ENCODE assay signal across 2 cellular contexts in genomic region chr11:65041206-65042035, GRCh38.
TF ChIP-seq lines count a peak whose summit lies in the region.

Gene SAC3D1 (plus strand): TSS chr11:65041210. CDS start chr11:65041293, 83 bp downstream.

TF ChIP-seq in SK-N-SH treated with all-trans-retinoic acid at 6 μM for 48 hours, 23 proteins besides CTCF, POLR2A, EP300 and RAD21 (continued from another document):
- TF ChIP-seq, protein P1, sequence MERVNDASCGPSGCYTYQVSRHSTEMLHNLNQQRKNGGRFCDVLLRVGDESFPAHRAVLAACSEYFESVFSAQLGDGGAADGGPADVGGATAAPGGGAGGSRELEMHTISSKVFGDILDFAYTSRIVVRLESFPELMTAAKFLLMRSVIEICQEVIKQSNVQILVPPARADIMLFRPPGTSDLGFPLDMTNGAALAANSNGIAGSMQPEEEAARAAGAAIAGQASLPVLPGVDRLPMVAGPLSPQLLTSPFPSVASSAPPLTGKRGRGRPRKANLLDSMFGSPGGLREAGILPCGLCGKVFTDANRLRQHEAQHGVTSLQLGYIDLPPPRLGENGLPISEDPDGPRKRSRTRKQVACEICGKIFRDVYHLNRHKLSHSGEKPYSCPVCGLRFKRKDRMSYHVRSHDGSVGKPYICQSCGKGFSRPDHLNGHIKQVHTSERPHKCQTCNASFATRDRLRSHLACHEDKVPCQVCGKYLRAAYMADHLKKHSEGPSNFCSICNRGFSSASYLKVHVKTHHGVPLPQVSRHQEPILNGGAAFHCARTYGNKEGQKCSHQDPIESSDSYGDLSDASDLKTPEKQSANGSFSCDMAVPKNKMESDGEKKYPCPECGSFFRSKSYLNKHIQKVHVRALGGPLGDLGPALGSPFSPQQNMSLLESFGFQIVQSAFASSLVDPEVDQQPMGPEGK (CRISPR knock-in tag; IDR thresholded peaks at IDR 0.05; ENCODE audit: borderline replicate concordance): no peak
- no peak for TF ChIP-seq ZC3H10 (CRISPR knock-in tag; IDR thresholded peaks at IDR 0.05)
- no peak for TF ChIP-seq ARNTL (CRISPR knock-in tag; IDR thresholded peaks at IDR 0.05; ENCODE audit: borderline replicate concordance, low read depth)
- TF ChIP-seq ISL1 (CRISPR knock-in tag; IDR thresholded peaks at IDR 0.05): no peak
- TF ChIP-seq PPARA (CRISPR knock-in tag; IDR thresholded peaks at IDR 0.05; ENCODE audit: borderline replicate concordance): no peak
- no peak for TF ChIP-seq CSDC2 (CRISPR knock-in tag; IDR thresholded peaks at IDR 0.05)
- no peak for TF ChIP-seq ZFP30 (CRISPR knock-in tag; IDR thresholded peaks at IDR 0.05)
- TF ChIP-seq ZNF8 (CRISPR knock-in tag; IDR thresholded peaks at IDR 0.05): no peak
- no peak for TF ChIP-seq SNAI2 (CRISPR knock-in tag; IDR thresholded peaks at IDR 0.05)
- TF ChIP-seq ZNF565 (CRISPR knock-in tag; conservative IDR thresholded peaks at IDR 0.05; ENCODE audit: low read depth): no peak
- no peak for TF ChIP-seq OSR1 (CRISPR knock-in tag; IDR thresholded peaks at IDR 0.05)
- TF ChIP-seq CSRNP3 (CRISPR knock-in tag; IDR thresholded peaks at IDR 0.05): no peak
- TF ChIP-seq ZNF70 (CRISPR knock-in tag; IDR thresholded peaks at IDR 0.05): no peak
- TF ChIP-seq CREB5 (CRISPR knock-in tag; IDR thresholded peaks at IDR 0.05; ENCODE audit: low read depth): no peak

TF ChIP-seq in HepG2, 621 proteins besides CTCF, POLR2A, EP300 and RAD21 (continued from another document and continues in another):
- TF ChIP-seq PRDM15 (CRISPR knock-in tag; IDR thresholded peaks at IDR 0.05): no peak
- TF ChIP-seq NAIF1 (CRISPR knock-in tag; IDR thresholded peaks at IDR 0.05; ENCODE audit: borderline replicate concordance): no peak
- peak; percentile 56; the same call in 1 of the 2 replicates for TF ChIP-seq REPIN1 (CRISPR knock-in tag; IDR thresholded peaks at IDR 0.05; ENCODE audit: borderline replicate concordance, low read depth)
- TF ChIP-seq CREB1 (IDR thresholded peaks at IDR 0.05): no peak
- no peak for TF ChIP-seq CREB1 (CRISPR knock-in tag; IDR thresholded peaks at IDR 0.05)
- TF ChIP-seq ZFP36L2 (CRISPR knock-in tag; IDR thresholded peaks at IDR 0.05): no peak
- no peak for TF ChIP-seq SUZ12 (IDR thresholded peaks at IDR 0.05; ENCODE audit: low read depth, low read length)
- no peak for TF ChIP-seq ZBTB33 (CRISPR knock-in tag; IDR thresholded peaks at IDR 0.05)
- TF ChIP-seq ATF1 (CRISPR knock-in tag; IDR thresholded peaks at IDR 0.05): no peak
- no peak for TF ChIP-seq NPAS2 (CRISPR knock-in tag; IDR thresholded peaks at IDR 0.05; ENCODE audit: borderline replicate concordance)
- no peak for TF ChIP-seq ZNF138 (CRISPR knock-in tag; IDR thresholded peaks at IDR 0.05; ENCODE audit: low read depth)
- TF ChIP-seq ZNF780A (CRISPR knock-in tag; IDR thresholded peaks at IDR 0.05): no peak
- TF ChIP-seq ZNF317 (CRISPR knock-in tag; IDR thresholded peaks at IDR 0.05): no peak
- TF ChIP-seq SNAI1 (CRISPR knock-in tag; IDR thresholded peaks at IDR 0.05; ENCODE audit: borderline replicate concordance): no peak
- peak; percentile 75; the same call in 1 of the 2 replicates for TF ChIP-seq ZNF468 (CRISPR knock-in tag; IDR thresholded peaks at IDR 0.05)
- no peak for TF ChIP-seq U2AF1 (optimal IDR thresholded peaks at IDR 0.05; ENCODE audit: low read depth, low read length)
- no peak for TF ChIP-seq ZNF598 (CRISPR knock-in tag; IDR thresholded peaks at IDR 0.05; ENCODE audit: borderline replicate concordance)
- no peak for TF ChIP-seq E2F1 (CRISPR knock-in tag; IDR thresholded peaks at IDR 0.05)
- no peak for TF ChIP-seq ZNF629 (CRISPR knock-in tag; conservative IDR thresholded peaks at IDR 0.05)
- TF ChIP-seq THYN1 (CRISPR knock-in tag; IDR thresholded peaks at IDR 0.05; ENCODE audit: borderline replicate concordance, low read depth): no peak
- TF ChIP-seq, protein P2, sequence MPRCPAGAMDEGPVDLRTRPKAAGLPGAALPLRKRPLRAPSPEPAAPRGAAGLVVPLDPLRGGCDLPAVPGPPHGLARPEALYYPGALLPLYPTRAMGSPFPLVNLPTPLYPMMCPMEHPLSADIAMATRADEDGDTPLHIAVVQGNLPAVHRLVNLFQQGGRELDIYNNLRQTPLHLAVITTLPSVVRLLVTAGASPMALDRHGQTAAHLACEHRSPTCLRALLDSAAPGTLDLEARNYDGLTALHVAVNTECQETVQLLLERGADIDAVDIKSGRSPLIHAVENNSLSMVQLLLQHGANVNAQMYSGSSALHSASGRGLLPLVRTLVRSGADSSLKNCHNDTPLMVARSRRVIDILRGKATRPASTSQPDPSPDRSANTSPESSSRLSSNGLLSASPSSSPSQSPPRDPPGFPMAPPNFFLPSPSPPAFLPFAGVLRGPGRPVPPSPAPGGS (CRISPR knock-in tag; IDR thresholded peaks at IDR 0.05): peak; percentile 68
- TF ChIP-seq, protein P3, sequence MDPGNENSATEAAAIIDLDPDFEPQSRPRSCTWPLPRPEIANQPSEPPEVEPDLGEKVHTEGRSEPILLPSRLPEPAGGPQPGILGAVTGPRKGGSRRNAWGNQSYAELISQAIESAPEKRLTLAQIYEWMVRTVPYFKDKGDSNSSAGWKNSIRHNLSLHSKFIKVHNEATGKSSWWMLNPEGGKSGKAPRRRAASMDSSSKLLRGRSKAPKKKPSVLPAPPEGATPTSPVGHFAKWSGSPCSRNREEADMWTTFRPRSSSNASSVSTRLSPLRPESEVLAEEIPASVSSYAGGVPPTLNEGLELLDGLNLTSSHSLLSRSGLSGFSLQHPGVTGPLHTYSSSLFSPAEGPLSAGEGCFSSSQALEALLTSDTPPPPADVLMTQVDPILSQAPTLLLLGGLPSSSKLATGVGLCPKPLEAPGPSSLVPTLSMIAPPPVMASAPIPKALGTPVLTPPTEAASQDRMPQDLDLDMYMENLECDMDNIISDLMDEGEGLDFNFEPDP (CRISPR knock-in tag; conservative IDR thresholded peaks at IDR 0.05): no peak
- TF ChIP-seq ZNF274 (CRISPR knock-in tag; IDR thresholded peaks at IDR 0.05): peak; percentile 22; the same call in 1 of the 2 replicates
- no peak for TF ChIP-seq MTA3 (CRISPR knock-in tag; IDR thresholded peaks at IDR 0.05)
- no peak for TF ChIP-seq ZNF282 (IDR thresholded peaks at IDR 0.05; ENCODE audit: partially characterized antibody)
- no peak for TF ChIP-seq AFF4 (CRISPR knock-in tag; IDR thresholded peaks at IDR 0.05)
- TF ChIP-seq, protein P4, sequence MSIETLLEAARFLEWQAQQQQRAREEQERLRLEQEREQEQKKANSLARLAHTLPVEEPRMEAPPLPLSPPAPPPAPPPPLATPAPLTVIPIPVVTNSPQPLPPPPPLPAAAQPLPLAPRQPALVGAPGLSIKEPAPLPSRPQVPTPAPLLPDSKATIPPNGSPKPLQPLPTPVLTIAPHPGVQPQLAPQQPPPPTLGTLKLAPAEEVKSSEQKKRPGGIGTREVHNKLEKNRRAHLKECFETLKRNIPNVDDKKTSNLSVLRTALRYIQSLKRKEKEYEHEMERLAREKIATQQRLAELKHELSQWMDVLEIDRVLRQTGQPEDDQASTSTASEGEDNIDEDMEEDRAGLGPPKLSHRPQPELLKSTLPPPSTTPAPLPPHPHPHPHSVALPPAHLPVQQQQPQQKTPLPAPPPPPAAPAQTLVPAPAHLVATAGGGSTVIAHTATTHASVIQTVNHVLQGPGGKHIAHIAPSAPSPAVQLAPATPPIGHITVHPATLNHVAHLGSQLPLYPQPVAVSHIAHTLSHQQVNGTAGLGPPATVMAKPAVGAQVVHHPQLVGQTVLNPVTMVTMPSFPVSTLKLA (IDR thresholded peaks at IDR 0.05): no peak
- TF ChIP-seq IKZF4 (CRISPR knock-in tag; IDR thresholded peaks at IDR 0.05; ENCODE audit: borderline replicate concordance, low read depth, not compliant biosample characterization): peak; percentile 92
- no peak for TF ChIP-seq RARA (CRISPR knock-in tag; IDR thresholded peaks at IDR 0.05)
- no peak for TF ChIP-seq HBP1 (CRISPR knock-in tag; IDR thresholded peaks at IDR 0.05; ENCODE audit: low read depth)
- TF ChIP-seq IKZF1 (IDR thresholded peaks at IDR 0.05): no peak
- TF ChIP-seq ZNF776 (CRISPR knock-in tag; IDR thresholded peaks at IDR 0.05): peak; percentile 24; the same call in 1 of the 2 replicates
- TF ChIP-seq ZNF841 (CRISPR knock-in tag; IDR thresholded peaks at IDR 0.05; ENCODE audit: borderline replicate concordance): no peak
- TF ChIP-seq ZNF615 (CRISPR knock-in tag; IDR thresholded peaks at IDR 0.05; ENCODE audit: borderline replicate concordance): no peak
